21 cellular contexts compared by ENCODE assay signal in the genomic region with DNA sequence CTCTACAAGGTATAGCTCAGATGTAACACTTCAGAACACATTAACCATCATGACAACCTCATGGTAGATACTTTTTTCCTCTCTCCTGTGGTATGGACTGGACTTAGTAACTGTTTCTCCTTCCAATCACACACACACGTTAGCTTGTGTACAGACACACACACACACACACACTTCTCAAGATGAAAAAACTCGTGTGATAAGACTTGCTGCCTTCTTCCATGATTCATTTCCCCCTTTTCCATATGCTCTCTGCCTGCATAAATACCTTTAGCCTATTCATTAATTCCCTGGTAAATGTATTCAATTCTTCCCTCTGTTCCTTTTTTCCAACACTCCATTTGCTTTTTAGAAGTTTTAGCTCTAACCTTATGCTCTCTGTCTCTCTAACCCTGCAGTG.
A peak's percentile ranks its signal among the peaks of the same experiment; 100 is the strongest.
DNase-seq lines count a peak whose midpoint lies in the region; ATAC-seq and TF ChIP-seq lines count a peak whose summit lies in the region.
"Had no signal": no experiment of that assay in that cellular context is flagged by ENCODE, and none has a peak within 500 bp of the region (broad histone marks: within the 10 kb centered on the region; RNA-seq: fewer than 3 reads in every experiment).

No MANE protein-coding gene starts in this region.

- H3K27ac ChIP-seq in WERI-Rb-1 (peak overlapping the region; percentile 21; the same call in 1 of the 2 replicates), brain microvascular endothelial cell (no peak overlapping the region), smooth muscle cell (ENCODE audit: low read depth) (no peak overlapping the region)
- H3K27ac ChIP-seq: KMS-11 had no signal

- peak overlapping the region; percentile 31 for H3K4me2 ChIP-seq in smooth muscle cell
- H3K4me2 ChIP-seq: KMS-11, SK-N-SH had no signal

- no peaks in the 10 kb centered on the region for H3K79me2 ChIP-seq in smooth muscle cell (ENCODE audit: low read depth)

- no peaks in the 10 kb centered on the region for H3K36me3 ChIP-seq in WERI-Rb-1
- no peaks in the 10 kb centered on the region for H3K36me3 ChIP-seq in brain microvascular endothelial cell (replicated peaks)
- H3K36me3 ChIP-seq in smooth muscle cell (ENCODE audit: low read depth): no peaks in the 10 kb centered on the region

- H3K4me1 ChIP-seq in smooth muscle cell (ENCODE audit: low read depth): peaks cover 6% of the 10 kb centered on the region

- peak overlapping the region; percentile 55 for H2AFZ ChIP-seq in smooth muscle cell (ENCODE audit: low read depth)

- in situ Hi-C loops in brain microvascular endothelial cell (cut with HindIII; ENCODE audit: low pct_ligation_motif_present, low sequenced_read_pairs): no loop called here

- no peaks in the 10 kb centered on the region for H3K4me1 Mint-ChIP-seq in activated T-helper 17 cell treated with anti-CD3 and anti-CD28 coated beads, Interleukin-2, amount 50 U/mL, for 72 hours
- H3K4me1 Mint-ChIP-seq: CD4-positive, alpha-beta memory T cell; IgD-negative memory B cell had no signal

- H3F3A ChIP-seq in smooth muscle cell (ENCODE audit: low read depth): peaks cover 3% of the 10 kb centered on the region

- H3K27me3 Mint-ChIP-seq in activated T-helper 17 cell treated with anti-CD3 and anti-CD28 coated beads, Interleukin-2, amount 50 U/mL, for 72 hours: peaks cover 18% of the 10 kb centered on the region

- 18% methylated on average over 2 of the region's 2 CpGs for WGBS in smooth muscle cell (ENCODE audit: low lambda C conversion rate)

- H3K9ac ChIP-seq in smooth muscle cell (ENCODE audit: low read depth): no peak overlapping the region
- H3K9ac ChIP-seq: KMS-11, SK-N-SH had no signal

- no peak for ATAC-seq in GM18870 (IDR thresholded peaks at IDR 0.05; ENCODE audit: unreplicated experiment)
- no peak for ATAC-seq in activated T-helper 17 cell treated with anti-CD3 and anti-CD28 coated beads, Interleukin-2, amount 50 U/mL, for 72 hours (replicated peaks)
- ATAC-seq: HCT116, PC-3 had no signal

- no peaks in the 10 kb centered on the region for H3K9me3 ChIP-seq in WERI-Rb-1 (ENCODE audit: severe bottlenecking)
- H3K9me3 ChIP-seq in smooth muscle cell (replicated peaks; ENCODE audit: low read depth): no peaks in the 10 kb centered on the region
- H3K9me3 ChIP-seq: SK-N-SH had no signal

- no peak overlapping the region for H3K27ac Mint-ChIP-seq in activated T-helper 17 cell treated with anti-CD3 and anti-CD28 coated beads, Interleukin-2, amount 50 U/mL, for 72 hours
- H3K27ac Mint-ChIP-seq: CD4-positive, alpha-beta memory T cell had no signal

- H3K27me3 ChIP-seq in WERI-Rb-1 (ENCODE audit: insufficient read depth, low read depth, severe bottlenecking) (no peaks in the 10 kb centered on the region), brain microvascular endothelial cell (replicated peaks) (no peaks in the 10 kb centered on the region), smooth muscle cell (ENCODE audit: low read depth) (no peaks in the 10 kb centered on the region)

- H3K4me3 Mint-ChIP-seq in activated T-helper 17 cell treated with anti-CD3 and anti-CD28 coated beads, Interleukin-2, amount 50 U/mL, for 72 hours: no peak overlapping the region
- H3K4me3 Mint-ChIP-seq: CD4-positive, alpha-beta memory T cell; IgD-negative memory B cell had no signal

- TF ChIP-seq CTCF in WERI-Rb-1 (IDR thresholded peaks at IDR 0.05; ENCODE audit: low read depth, low read length) (no peak), brain microvascular endothelial cell (IDR thresholded peaks at IDR 0.05; ENCODE audit: low read depth, low read length, missing control alignments) (no peak), fibroblast of pulmonary artery (IDR thresholded peaks at IDR 0.05; ENCODE audit: low read length, missing control alignments) (no peak), smooth muscle cell (IDR thresholded peaks at IDR 0.05; ENCODE audit: borderline replicate concordance, insufficient read depth, poor library complexity, severe bottlenecking) (no peak)

- H3K9me3 Mint-ChIP-seq in activated T-helper 17 cell treated with anti-CD3 and anti-CD28 coated beads, Interleukin-2, amount 50 U/mL, for 72 hours: no peaks in the 10 kb centered on the region
- H3K9me3 Mint-ChIP-seq: CD4-positive, alpha-beta memory T cell; IgD-negative memory B cell had no signal

- H4K20me1 ChIP-seq in smooth muscle cell (ENCODE audit: low read depth): no peaks in the 10 kb centered on the region

- H3K4me3 ChIP-seq in WERI-Rb-1 (ENCODE audit: low read depth, low read length): no peak overlapping the region
- H3K4me3 ChIP-seq in brain microvascular endothelial cell (ENCODE audit: low read depth, low read length): no peak overlapping the region
- H3K4me3 ChIP-seq in fibroblast of pulmonary artery (replicated peaks; ENCODE audit: low read depth, low read length): no peak overlapping the region
- H3K4me3 ChIP-seq in smooth muscle cell: no peak overlapping the region

- DNase-seq in WERI-Rb-1 (no peak), brain microvascular endothelial cell (peak; percentile 14), fibroblast of pulmonary artery (ENCODE audit: low read depth) (peak; percentile 50), smooth muscle cell (lab: John Stamatoyannopoulos, UW; ENCODE audit: unreplicated experiment) (no peak)
- no peak for DNase-seq in activated CD4-positive, CD25-positive, alpha-beta regulatory T cell treated with anti-CD3 and anti-CD28 coated beads, Interleukin-2, amount 50 U/mL, for 72 hours
- DNase-seq: C1 segment of cervical spinal cord; CD4-positive, alpha-beta memory T cell; COR-L47; DMS79 treated with DMSO at 0.1 percent for 48 hours; MM.1S; NCI-H2029; NCI-H345; NCI-H510A treated with DMSO at 0.1 percent for 48 hours; NK-92 treated with Interleukin-12 subunit alpha and Interleukin-12 subunit beta, amount 100 ng/mL, for 24 hours; PC-3; SK-N-SH had no signal

- H3K36me3 Mint-ChIP-seq in activated T-helper 17 cell treated with anti-CD3 and anti-CD28 coated beads, Interleukin-2, amount 50 U/mL, for 72 hours (ENCODE audit: low read depth): no peaks in the 10 kb centered on the region
- H3K36me3 Mint-ChIP-seq: IgD-negative memory B cell had no signal

Comparison
In these comparisons a context has a peak if more than half of its experiments do, and no peak if none do; other contexts are left out.
1. DNase-seq: peak in brain microvascular endothelial cell (single experiment) and fibroblast of pulmonary artery (single experiment); none in WERI-Rb-1 (single experiment), smooth muscle cell (single experiment) and activated CD4-positive, CD25-positive, alpha-beta regulatory T cell treated with anti-CD3 and anti-CD28 coated beads, Interleukin-2, amount 50 U/mL, for 72 hours (single experiment).